In the genomic region with DNA sequence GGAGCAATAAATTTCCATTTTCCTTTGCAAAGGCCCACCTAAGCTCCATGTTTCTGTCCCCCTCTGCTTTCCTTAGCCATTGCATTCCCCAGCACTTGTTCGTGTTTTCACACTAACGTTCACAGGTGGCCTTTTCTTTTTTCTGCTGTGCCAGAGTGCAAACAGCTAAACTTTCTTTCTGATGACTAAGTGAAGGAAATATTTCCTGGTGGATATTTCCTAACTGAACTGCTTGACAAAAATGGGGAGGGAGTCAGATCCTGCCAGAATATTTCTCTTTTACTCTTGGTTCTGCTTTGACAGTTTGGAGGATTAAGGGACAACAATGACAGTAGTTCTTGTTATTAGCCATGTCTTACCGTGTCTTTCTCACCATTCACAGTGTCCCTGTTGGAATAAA, we compare ENCODE assay signal across 11 cellular contexts.
DNase-seq lines count a peak whose midpoint lies in the region; ATAC-seq and TF ChIP-seq lines count a peak whose summit lies in the region.
"Had no signal": no experiment of that assay in that cellular context is flagged by ENCODE, and none has a peak within 500 bp of the region (broad histone marks: within the 10 kb centered on the region; RNA-seq: fewer than 3 reads in every experiment).

No MANE protein-coding gene starts in this region.

- H3K36me3 ChIP-seq in HCT116 (ENCODE audit: control insufficient read depth in 1 of 2, insufficient read depth in 2 of 2, low read length in 2 of 2) (no peaks in the 10 kb centered on the region), thoracic aorta (no peaks in the 10 kb centered on the region)

- BruUV-seq in HCT116 (replicated peaks; lab: Mats Ljungman, UMichigan) = no TSS peak

- H3K4me1 ChIP-seq in HCT116 (ENCODE audit: control insufficient read depth in 1 of 2, insufficient read depth in 2 of 2, low read length in 2 of 2) (peaks cover 0 to 9% of the 10 kb centered on the region in 2 experiments; a peak in 2 of 4 replicates), thoracic aorta (ENCODE audit: control insufficient read depth in 1 of 2, low read depth in 2 of 2) (peaks cover 25 to 42% of the 10 kb centered on the region in 2 donors)

- H3K9me2 ChIP-seq in HCT116 (ENCODE audit: insufficient read depth) = no peaks in the 10 kb centered on the region

- no peak for ATAC-seq in HCT116
- no peak for ATAC-seq in T-helper 17 cell
- peak; percentile 47 for ATAC-seq in thoracic aorta (ENCODE audit: insufficient number of reproducible peaks, low FRiP score, low read depth)
- ATAC-seq in activated CD8-positive, alpha-beta T cell treated with anti-CD3 and anti-CD28 coated beads for 36 hours = no peak
- ATAC-seq in natural killer cell = no peak
- ATAC-seq in HG03457 (IDR thresholded peaks at IDR 0.05; ENCODE audit: unreplicated experiment) = no peak
- ATAC-seq: activated CD4-positive, alpha-beta T cell treated with anti-CD3 and anti-CD28 coated beads for 36 hours had no signal

- H3K4me3 ChIP-seq in HCT116 (replicated peaks in 1 of 2; ENCODE audit: low read depth in 1 of 2, low read length in 2 of 2) (no peak overlapping the region), fibroblast of villous mesenchyme (ENCODE audit: low read depth, low read length) (no peak overlapping the region), thoracic aorta (peak overlapping the region; percentile 14)

- no peaks in the 10 kb centered on the region for H3K9me3 Mint-ChIP-seq in activated CD8-positive, alpha-beta T cell treated with anti-CD3 and anti-CD28 coated beads for 36 hours
- no peaks in the 10 kb centered on the region for H3K9me3 Mint-ChIP-seq in natural killer cell

- TF ChIP-seq CTCF in HCT116 (IDR thresholded peaks at IDR 0.05 in 2 of 3, conservative IDR thresholded peaks at IDR 0.05 in 1 of 3; ENCODE audit: borderline replicate concordance in 1 of 3, insufficient read depth in 1 of 3, low read depth in 2 of 3, low read length in 2 of 3) = no peak
- no peak for TF ChIP-seq CTCF in fibroblast of villous mesenchyme (IDR thresholded peaks at IDR 0.05; ENCODE audit: insufficient read depth, low read depth, low read length)
- no peak for TF ChIP-seq CTCF in thoracic aorta (IDR thresholded peaks at IDR 0.05)
- TF ChIP-seq CTCF in activated CD8-positive, alpha-beta T cell treated with anti-CD3 and anti-CD28 coated beads for 36 hours (IDR thresholded peaks at IDR 0.05) = no peak
- no peak for TF ChIP-seq CTCF in natural killer cell (IDR thresholded peaks at IDR 0.05)

- H3K4me3 Mint-ChIP-seq in T-helper 17 cell (no peak overlapping the region), natural killer cell (no peak overlapping the region)
- no peak overlapping the region for H3K4me3 Mint-ChIP-seq in activated CD8-positive, alpha-beta T cell treated with anti-CD3 and anti-CD28 coated beads for 36 hours
- H3K4me3 Mint-ChIP-seq: activated CD4-positive, alpha-beta T cell treated with anti-CD3 and anti-CD28 coated beads for 36 hours had no signal

- intact Hi-C loops in HCT116 (cut with micrococcal nuclease) = no loop called here
- intact Hi-C loops in activated CD8-positive, alpha-beta T cell treated with anti-CD3 and anti-CD28 coated beads for 36 hours (cut with micrococcal nuclease) = no loop called here
- intact Hi-C loops in natural killer cell (cut with micrococcal nuclease) = no loop called here

- peaks cover 6% of the 10 kb centered on the region for H3K36me3 Mint-ChIP-seq in T-helper 17 cell (ENCODE audit: low read depth)
- peaks cover 17% of the 10 kb centered on the region for H3K36me3 Mint-ChIP-seq in activated CD8-positive, alpha-beta T cell treated with anti-CD3 and anti-CD28 coated beads for 36 hours (ENCODE audit: low read depth)
- H3K36me3 Mint-ChIP-seq in natural killer cell = no peaks in the 10 kb centered on the region

- TF ChIP-seq POLR2A in HCT116 (IDR thresholded peaks at IDR 0.05; ENCODE audit: borderline replicate concordance, extremely low read depth, insufficient read depth, insufficient read length) = no peak

- TF ChIP-seq RAD21 in HCT116 (IDR thresholded peaks at IDR 0.05; ENCODE audit: low read depth) = no peak

- RAD21 ChIA-PET in HCT116 (lab: Charles Lee; ENCODE audit: low non-redundant PET in 1 of 2, low total read pairs in 2 of 2, uncharacterized antibody in 2 of 2, unreplicated experiment in 2 of 2) = no interaction called here

- no peak overlapping the region for H3K9ac ChIP-seq in HCT116 (ENCODE audit: low read length)

- CTCF ChIA-PET in HCT116 (lab: Charles Lee) = no interaction called here
- CTCF ChIA-PET in activated CD8-positive, alpha-beta T cell treated with anti-CD3 and anti-CD28 coated beads for 36 hours (lab: Charles Lee) = no interaction called here

- POLR2A ChIA-PET in HCT116 (lab: Charles Lee) = interaction anchor here (0.6 kb wide), 1 partner anchor 12 kb away, joined by 3 read pairs; no protein-coding TSS in a partner anchor
- POLR2A ChIA-PET in activated CD8-positive, alpha-beta T cell treated with anti-CD3 and anti-CD28 coated beads for 36 hours (lab: Charles Lee) = no interaction called here

- H3K27ac ChIP-seq in HCT116 (ENCODE audit: low read depth, low read length) (no peak overlapping the region), thoracic aorta (peak overlapping the region; percentile 0 to 33)

- H3K4me2 ChIP-seq in HCT116 (ENCODE audit: low read length) = peak overlapping the region; percentile 39

- H2AFZ ChIP-seq in HCT116 (ENCODE audit: low read depth, low read length, poor library complexity, severe bottlenecking) = peak overlapping the region; percentile 74

- no peaks in the 10 kb centered on the region for H4K20me1 ChIP-seq in HCT116 (ENCODE audit: insufficient read depth)

- no peaks in the 10 kb centered on the region for H3K79me2 ChIP-seq in HCT116 (ENCODE audit: insufficient read depth, low read length)

- H3K27me3 Mint-ChIP-seq in T-helper 17 cell (no peaks in the 10 kb centered on the region), natural killer cell (ENCODE audit: low read depth in 2 of 2) (no peaks in the 10 kb centered on the region)
- no peaks in the 10 kb centered on the region for H3K27me3 Mint-ChIP-seq in activated CD8-positive, alpha-beta T cell treated with anti-CD3 and anti-CD28 coated beads for 36 hours
- H3K27me3 Mint-ChIP-seq: activated CD4-positive, alpha-beta T cell treated with anti-CD3 and anti-CD28 coated beads for 36 hours had no signal

- H3K9me3 ChIP-seq in HCT116 (ENCODE audit: control insufficient read depth in 1 of 2, insufficient read depth in 1 of 2, low read depth in 1 of 2, low read length in 2 of 2) = no peaks in the 10 kb centered on the region
- H3K9me3 ChIP-seq in T-helper 17 cell (ENCODE audit: control insufficient read depth, low read length, poor library complexity, severe bottlenecking) = no peaks in the 10 kb centered on the region
- no peaks in the 10 kb centered on the region for H3K9me3 ChIP-seq in thoracic aorta

- peaks cover 39% of the 10 kb centered on the region for H3K4me1 Mint-ChIP-seq in T-helper 17 cell
- peaks cover 48% of the 10 kb centered on the region for H3K4me1 Mint-ChIP-seq in activated CD8-positive, alpha-beta T cell treated with anti-CD3 and anti-CD28 coated beads for 36 hours (ENCODE audit: low read depth)
- H3K4me1 Mint-ChIP-seq in natural killer cell = peaks cover 39 to 42% of the 10 kb centered on the region in 2 donors

- DNase-seq in HCT116 (ENCODE audit: low read depth, low spot score) (no peak), T-helper 17 cell (no peak), fibroblast of villous mesenchyme (ENCODE audit: low read depth) (peak; percentile 46), thoracic aorta (ENCODE audit: low spot score) (no peak), natural killer cell (no peak), NCI-H82 (lab: John Stamatoyannopoulos, UW) (no peak)
- DNase-seq in activated CD8-positive, alpha-beta T cell treated with anti-CD3 and anti-CD28 coated beads for 36 hours = no peak
- DNase-seq: activated CD4-positive, alpha-beta T cell treated with anti-CD3 and anti-CD28 coated beads for 36 hours; activated gamma-delta T cell treated with Interleukin-2 at 50 U/mL for 16 hours; NCI-H524 had no signal

- H3K27me3 ChIP-seq in HCT116 (ENCODE audit: insufficient read depth, low read length) (no peaks in the 10 kb centered on the region), thoracic aorta (replicated peaks; ENCODE audit: insufficient read depth) (no peaks in the 10 kb centered on the region)

- H3K27ac Mint-ChIP-seq in T-helper 17 cell (peak overlapping the region; percentile 49), natural killer cell (no peak overlapping the region)
- no peak overlapping the region for H3K27ac Mint-ChIP-seq in activated CD8-positive, alpha-beta T cell treated with anti-CD3 and anti-CD28 coated beads for 36 hours
- H3K27ac Mint-ChIP-seq: activated CD4-positive, alpha-beta T cell treated with anti-CD3 and anti-CD28 coated beads for 36 hours had no signal

TF ChIP-seq in HCT116, 20 proteins besides CTCF, POLR2A, EP300 and RAD21 (continues in another document):
- TF ChIP-seq YY1 (IDR thresholded peaks at IDR 0.05; ENCODE audit: extremely low read depth, insufficient replicate concordance, low read depth, low read length) (no peak), SIN3A (IDR thresholded peaks at IDR 0.05; ENCODE audit: low read depth) (no peak), ZNF274 (IDR thresholded peaks at IDR 0.05; ENCODE audit: low read depth, low read length) (no peak), POLR2AphosphoS5 (IDR thresholded peaks at IDR 0.05; ENCODE audit: low read depth, low read length) (no peak), SRF (IDR thresholded peaks at IDR 0.05; ENCODE audit: low read depth) (no peak), ZFX (IDR thresholded peaks at IDR 0.05) (no peak), EGR1 (IDR thresholded peaks at IDR 0.05; ENCODE audit: low read depth) (no peak)
